19 cellular contexts compared by ENCODE assay signal in the genomic region with DNA sequence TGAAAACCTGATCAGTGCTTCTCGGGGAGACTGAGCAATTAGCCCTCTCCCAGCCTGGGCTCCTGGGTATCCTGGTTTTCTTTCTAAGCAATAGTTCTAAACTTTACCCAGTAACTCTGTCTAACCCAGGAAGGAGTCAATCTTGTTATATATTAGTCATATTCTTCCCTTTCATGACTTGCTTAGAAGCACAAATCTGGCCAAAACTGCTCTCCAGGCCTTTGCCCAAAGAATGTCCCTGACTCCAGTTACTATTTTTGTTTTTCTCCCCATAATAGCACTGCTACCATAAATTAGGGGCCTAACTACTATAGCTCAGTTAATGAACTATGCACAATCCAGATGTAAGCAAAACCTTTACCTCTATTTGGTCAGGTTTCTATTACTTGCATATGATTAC.
"Had no signal": no experiment of that assay in that cellular context is flagged by ENCODE, and none has a peak within 500 bp of the region (broad histone marks: within the 10 kb centered on the region; RNA-seq: fewer than 3 reads in every experiment).

No MANE protein-coding gene starts in this region.

- H3K27ac ChIP-seq: adrenal gland, brain microvascular endothelial cell, esophagus squamous epithelium, left lung, neural progenitor cell, thyroid gland had no signal

- H3K9ac ChIP-seq: neural progenitor cell had no signal

- H3K27me3 ChIP-seq: adrenal gland, brain microvascular endothelial cell, esophagus squamous epithelium, left lung, neural progenitor cell, thyroid gland had no signal

- H3K36me3 ChIP-seq: adrenal gland, brain microvascular endothelial cell, esophagus squamous epithelium, left lung, neural progenitor cell, thyroid gland had no signal

- H3K4me1 Mint-ChIP-seq: activated B cell treated with CpG ODN at 0.5 μM for 24 hours, naive B cell had no signal

- H3K27ac Mint-ChIP-seq: activated B cell treated with CpG ODN at 0.5 μM for 24 hours; activated CD8-positive, alpha-beta T cell treated with anti-CD3 and anti-CD28 coated beads for 36 hours; naive B cell; neural progenitor cell; T-helper 1 cell treated with Interleukin-12 subunit alpha and Interleukin-12 subunit beta and Interleukin-4 antibody, amounts not matched to agents 30 μg/mL and 1 μg/mL, for 36 hours had no signal

- H3K4me3 Mint-ChIP-seq: activated B cell treated with CpG ODN at 0.5 μM for 24 hours; activated CD8-positive, alpha-beta T cell treated with anti-CD3 and anti-CD28 coated beads for 36 hours; activated T-cell treated with anti-CD3 and anti-CD28 coated beads, Interleukin-2, amount 50 U/mL, for 4 hours; naive B cell; neural progenitor cell; T-helper 1 cell treated with Interleukin-12 subunit alpha and Interleukin-12 subunit beta and Interleukin-4 antibody, amounts not matched to agents 30 μg/mL and 1 μg/mL, for 36 hours had no signal

- H3K4me1 ChIP-seq: adrenal gland, left lung, neural progenitor cell, thyroid gland had no signal

- H3K27me3 Mint-ChIP-seq: activated CD8-positive, alpha-beta T cell treated with anti-CD3 and anti-CD28 coated beads for 36 hours had no signal

- H3K4me3 ChIP-seq: adrenal gland, esophagus squamous epithelium, left lung, neural progenitor cell, thyroid gland had no signal

- H3K36me3 Mint-ChIP-seq: naive B cell, neural progenitor cell had no signal

- H3K4me2 ChIP-seq: neural progenitor cell had no signal

- DNase-seq: activated B cell treated with CpG ODN at 0.5 μM for 24 hours; activated CD4-positive, alpha-beta T cell treated with anti-CD3 and anti-CD28 coated beads for 48 hours; activated CD8-positive, alpha-beta T cell treated with anti-CD3 and anti-CD28 coated beads for 36 hours; activated effector memory CD4-positive, alpha-beta T cell treated with Interleukin-2 at 50 U/mL for 16 hours; activated naive CD4-positive, alpha-beta T cell treated with anti-CD3 and anti-CD28 coated beads, Interleukin-2, amount 50 U/mL, for 16 hours; activated T-cell treated with anti-CD3 and anti-CD28 coated beads, Interleukin-2, amount 50 U/mL, for 4 hours; adrenal gland; brain microvascular endothelial cell; effector CD8-positive, alpha-beta T cell; esophagus squamous epithelium; hippocampal formation; kidney; left lung; mammary epithelial cell; naive B cell; stimulated activated CD4-positive, alpha-beta T cell treated with anti-CD3 and anti-CD28 coated beads, Interleukin-1b, Interleukin-23, amount 100 ng/mL, for 48 hours; thyroid gland had no signal

- H2AFZ ChIP-seq: neural progenitor cell had no signal

- H3K9me3 Mint-ChIP-seq: activated B cell treated with CpG ODN at 0.5 μM for 24 hours; activated CD8-positive, alpha-beta T cell treated with anti-CD3 and anti-CD28 coated beads for 36 hours; activated T-cell treated with anti-CD3 and anti-CD28 coated beads, Interleukin-2, amount 50 U/mL, for 4 hours; neural progenitor cell; T-helper 1 cell treated with Interleukin-12 subunit alpha and Interleukin-12 subunit beta and Interleukin-4 antibody, amounts not matched to agents 30 μg/mL and 1 μg/mL, for 36 hours had no signal

- H3K9me3 ChIP-seq: adrenal gland, esophagus squamous epithelium, left lung, thyroid gland had no signal
